ENCODE assay signal across 22 cellular contexts in the genomic region with DNA sequence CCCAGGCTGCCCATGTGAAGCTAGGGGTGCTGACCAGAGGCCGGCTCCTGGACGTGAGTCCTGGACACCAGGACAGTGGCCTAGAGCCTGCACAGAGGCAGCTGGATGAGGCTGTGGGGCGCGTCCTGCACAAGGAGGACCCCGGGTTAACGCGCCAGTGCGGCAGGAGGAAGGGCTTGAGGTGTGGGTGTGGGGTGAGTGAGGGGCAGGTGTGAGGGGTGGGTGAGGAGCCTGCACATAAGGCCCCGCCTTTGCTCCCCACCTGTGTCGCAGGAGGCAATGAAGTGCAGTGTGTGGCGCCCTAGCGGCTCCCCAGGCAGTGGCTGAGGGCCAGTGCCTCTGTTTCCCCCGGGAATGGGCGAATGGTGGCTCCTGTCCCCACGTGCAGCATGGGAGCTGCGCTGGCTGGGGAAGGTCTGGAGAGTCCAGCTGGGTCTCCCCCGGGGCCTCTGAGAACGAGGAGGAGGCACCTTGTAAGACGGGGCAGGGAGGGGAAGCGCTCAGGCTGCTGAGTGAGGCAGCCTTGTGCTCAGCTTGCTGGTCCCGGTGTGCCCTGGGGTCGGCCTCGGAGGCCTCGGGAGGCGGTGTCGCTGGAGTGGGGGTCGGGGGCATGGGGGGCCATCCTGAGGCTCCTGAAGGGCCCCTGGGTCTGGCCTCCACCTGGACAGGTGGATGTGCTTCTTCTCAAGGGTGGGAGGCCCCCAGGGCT. TPM values are rescaled to one million over a fixed set of nuclear protein-coding genes. Genes with fewer than 3 reads are reported as not detected.
DNase-seq lines count a peak whose midpoint lies in the region; ATAC-seq, FAIRE-seq and TF ChIP-seq lines count a peak whose summit lies in the region.
"Had no signal": no experiment of that assay in that cellular context is flagged by ENCODE, and none has a peak within 500 bp of the region (broad histone marks: within the 10 kb centered on the region; RNA-seq: fewer than 3 reads in every experiment).

No MANE protein-coding gene starts in this region.

- 89% methylated on average over 18 of the region's 27 CpGs; no CpG with 5 or more reads in 1 of the 2 experiments for WGBS in H1 (ENCODE audit: extremely low coverage in 1 of 2, insufficient coverage in 1 of 2, insufficient read length in 1 of 2, insufficient replicate concordance in 2 of 2, low coverage in 1 of 2, low lambda C conversion rate in 2 of 2, missing lambda C conversion rate in 1 of 2), 2 experiments

- TF ChIP-seq EP300 in H1 (IDR thresholded peaks at IDR 0.05; ENCODE audit: borderline replicate concordance in 1 of 2, low read depth in 2 of 2, low read length in 2 of 2) = no peak

- peaks cover 5% of the 10 kb centered on the region; the same call in 1 of the 2 replicates for H3K23me2 ChIP-seq in H1 (ENCODE audit: low read depth, low read length)

- H3K79me1 ChIP-seq in H1 (ENCODE audit: low read depth, low read length) = no peaks in the 10 kb centered on the region

- H2BK12ac ChIP-seq in H1 (ENCODE audit: low read depth, low read length) = no peak overlapping the region

- no peaks in the 10 kb centered on the region for H3K36me3 ChIP-seq in H1 (ENCODE audit: control insufficient read depth in 2 of 4, insufficient read depth in 4 of 4, low read length in 3 of 4)
- H3K36me3 ChIP-seq: colonic mucosa, left lung, tibial nerve, WERI-Rb-1 had no signal

- TF ChIP-seq CTCF in H1 (IDR thresholded peaks at IDR 0.05; ENCODE audit: control extremely low read depth in 1 of 3, insufficient read depth in 1 of 3, low read depth in 1 of 3, low read length in 3 of 3) = no peak

- ATAC-seq in stimulated activated naive B cell treated with anti-CD40 and anti-IgM and Interleukin-4, amounts not matched to agents 10 μg/mL and 1 μg/mL and 100 μg/mL, for 72 hours (replicated peaks) = peak; percentile 5 to 31
- ATAC-seq in HG02870 (IDR thresholded peaks at IDR 0.05; ENCODE audit: unreplicated experiment) (no peak), HG02981 (IDR thresholded peaks at IDR 0.05; ENCODE audit: unreplicated experiment) (no peak)
- ATAC-seq: body of pancreas, mucosa of descending colon, T-cell had no signal

- H3K9me3 ChIP-seq in H1 (ENCODE audit: insufficient read depth in 2 of 2, low read depth in 1 of 2, low read length in 1 of 2) = peaks cover 0 to 10% of the 10 kb centered on the region in 2 experiments; a peak in 1 of 4 replicates
- H3K9me3 ChIP-seq: body of pancreas, colonic mucosa, left lung, mucosa of descending colon, tibial nerve had no signal

- no peak overlapping the region for H3K4me2 ChIP-seq in H1 (ENCODE audit: insufficient read depth in 1 of 2, low read depth in 2 of 2, low read length in 2 of 2)

- no peak overlapping the region for H2AFZ ChIP-seq in H1 (ENCODE audit: low read length)

- peaks cover 17% of the 10 kb centered on the region for H3K36me3 Mint-ChIP-seq in activated naive CD4-positive, alpha-beta T cell treated with anti-CD3 and anti-CD28 coated beads, Interleukin-2, amount 10 ng/mL, durations not matched to agents 7 days and 5 days
- peaks cover 9% of the 10 kb centered on the region for H3K36me3 Mint-ChIP-seq in T-helper 1 cell treated with Interleukin-12 subunit alpha and Interleukin-12 subunit beta and Interleukin-4 antibody, amounts not matched to agents 30 μg/mL and 1 μg/mL, for 36 hours (ENCODE audit: low read depth)
- no peaks in the 10 kb centered on the region for H3K36me3 Mint-ChIP-seq in stimulated activated naive B cell treated with anti-CD40 and anti-IgM and Interleukin-4, amounts not matched to agents 10 μg/mL and 1 μg/mL and 100 μg/mL, for 72 hours

- peaks cover 0 to 6% of the 10 kb centered on the region in 2 experiments for H4K20me1 ChIP-seq in H1 (replicated peaks in 1 of 2; ENCODE audit: control insufficient read depth in 1 of 2, insufficient read depth in 2 of 2, low read length in 2 of 2)

- H2BK120ac ChIP-seq in H1 (replicated peaks; ENCODE audit: low read depth, low read length) = no peak overlapping the region

- no peak overlapping the region for H3K56ac ChIP-seq in H1 (replicated peaks; ENCODE audit: insufficient read length, low read depth, low read length)

- no peak overlapping the region for H3K23ac ChIP-seq in H1 (ENCODE audit: insufficient read length)

- no peak overlapping the region for H2AK5ac ChIP-seq in H1 (ENCODE audit: low read depth, low read length)

- H2BK15ac ChIP-seq in H1 (ENCODE audit: low read length) = no peak overlapping the region

- peaks cover 13% of the 10 kb centered on the region for H3K27me3 Mint-ChIP-seq in activated naive CD4-positive, alpha-beta T cell treated with anti-CD3 and anti-CD28 coated beads, Interleukin-2, amount 10 ng/mL, durations not matched to agents 7 days and 5 days
- no peaks in the 10 kb centered on the region for H3K27me3 Mint-ChIP-seq in T-helper 1 cell treated with Interleukin-12 subunit alpha and Interleukin-12 subunit beta and Interleukin-4 antibody, amounts not matched to agents 30 μg/mL and 1 μg/mL, for 36 hours (ENCODE audit: low read depth)
- H3K27me3 Mint-ChIP-seq in stimulated activated naive B cell treated with anti-CD40 and anti-IgM and Interleukin-4, amounts not matched to agents 10 μg/mL and 1 μg/mL and 100 μg/mL, for 72 hours = peaks cover 30 to 46% of the 10 kb centered on the region in 2 donors
- H3K27me3 Mint-ChIP-seq: T-cell had no signal

- peaks cover 0 to 5% (median 4%) of the 10 kb centered on the region in 4 experiments; a peak in 5 of 7 replicates for H3K4me1 ChIP-seq in H1 (replicated peaks in 1 of 4; ENCODE audit: control insufficient read depth in 3 of 4, insufficient read depth in 4 of 4, low read length in 3 of 4)
- H3K4me1 ChIP-seq: body of pancreas, colonic mucosa had no signal

- no peak for FAIRE-seq in H1 (lab: Jason Lieb, UNC)

- H4K8ac ChIP-seq in H1 (ENCODE audit: extremely low read depth, insufficient read depth, low read length) = 0 out of 2 replicates have a peak overlapping the region, but pooled peaks have one; percentile 25

- POLR2A ChIA-PET in H1 (lab: Charles Lee; ENCODE audit: partially characterized antibody) = no interaction called here

- no peak for TF ChIP-seq RAD21 in H1 (IDR thresholded peaks at IDR 0.05 in 1 of 2, conservative IDR thresholded peaks at IDR 0.05 in 1 of 2; ENCODE audit: low read depth in 2 of 2, low read length in 2 of 2)

- CTCF ChIA-PET in activated naive CD4-positive, alpha-beta T cell treated with anti-CD3 and anti-CD28 coated beads, Interleukin-2, amount 10 ng/mL, durations not matched to agents 7 days and 5 days (lab: Charles Lee) = interaction anchor here (1.2 kb wide), 1 partner anchor 14 kb away, joined by 3 read pairs; no protein-coding TSS in a partner anchor
- CTCF ChIA-PET in H1 (lab: Charles Lee; ENCODE audit: partially characterized antibody) = interaction anchor here (0.5 to 4.8 kb wide), 3 partner anchors 12 to 106 kb away, joined by 3 to 28 read pairs (median 5); no protein-coding TSS in a partner anchor

- H3K79me2 ChIP-seq in H1 (ENCODE audit: control insufficient read depth in 1 of 2, insufficient read depth in 2 of 2, low read length in 2 of 2) = no peaks in the 10 kb centered on the region

- no peaks in the 10 kb centered on the region for H3K9me3 Mint-ChIP-seq in activated naive CD4-positive, alpha-beta T cell treated with anti-CD3 and anti-CD28 coated beads, Interleukin-2, amount 10 ng/mL, durations not matched to agents 7 days and 5 days
- no peaks in the 10 kb centered on the region for H3K9me3 Mint-ChIP-seq in T-helper 1 cell treated with Interleukin-12 subunit alpha and Interleukin-12 subunit beta and Interleukin-4 antibody, amounts not matched to agents 30 μg/mL and 1 μg/mL, for 36 hours
- H3K9me3 Mint-ChIP-seq in stimulated activated naive B cell treated with anti-CD40 and anti-IgM and Interleukin-4, amounts not matched to agents 10 μg/mL and 1 μg/mL and 100 μg/mL, for 72 hours = no peaks in the 10 kb centered on the region
- H3K9me3 Mint-ChIP-seq: T-cell had no signal

- no peak overlapping the region for H2BK20ac ChIP-seq in H1 (ENCODE audit: low read length)

- peak overlapping the region; percentile 7 for H3K4me3 Mint-ChIP-seq in activated naive CD4-positive, alpha-beta T cell treated with anti-CD3 and anti-CD28 coated beads, Interleukin-2, amount 10 ng/mL, durations not matched to agents 7 days and 5 days
- peak overlapping the region; percentile 25 for H3K4me3 Mint-ChIP-seq in T-helper 1 cell treated with Interleukin-12 subunit alpha and Interleukin-12 subunit beta and Interleukin-4 antibody, amounts not matched to agents 30 μg/mL and 1 μg/mL, for 36 hours
- peak overlapping the region; percentile 6 to 29 for H3K4me3 Mint-ChIP-seq in stimulated activated naive B cell treated with anti-CD40 and anti-IgM and Interleukin-4, amounts not matched to agents 10 μg/mL and 1 μg/mL and 100 μg/mL, for 72 hours
- H3K4me3 Mint-ChIP-seq: T-cell had no signal

- TF ChIP-seq POLR2A in H1 (IDR thresholded peaks at IDR 0.05; ENCODE audit: control extremely low read depth in 1 of 2, low read depth in 2 of 2, low read length in 2 of 2) = no peak

- H3K27me3 ChIP-seq in H1 (replicated peaks in 1 of 4; ENCODE audit: control insufficient read depth in 3 of 4, extremely low read depth in 1 of 4, insufficient read depth in 3 of 4, low read length in 3 of 4) = no peaks in the 10 kb centered on the region; a peak in 3 of 7 replicates
- H3K27me3 ChIP-seq: body of pancreas had no signal

- no peak overlapping the region for H3K27ac ChIP-seq in H1 (ENCODE audit: low read depth, low read length)
- H3K27ac ChIP-seq: body of pancreas, colonic mucosa, left lung, tibial nerve, WERI-Rb-1 had no signal

- no peak overlapping the region for H3K4me3 ChIP-seq in H1 (ENCODE audit: extremely low read depth in 1 of 4, insufficient read depth in 2 of 4, low read depth in 3 of 4, low read length in 4 of 4)
- H3K4me3 ChIP-seq: body of pancreas, colonic mucosa, left lung, mucosa of descending colon had no signal

- no peak overlapping the region for H3K27ac Mint-ChIP-seq in activated naive CD4-positive, alpha-beta T cell treated with anti-CD3 and anti-CD28 coated beads, Interleukin-2, amount 10 ng/mL, durations not matched to agents 7 days and 5 days
- no peak overlapping the region for H3K27ac Mint-ChIP-seq in T-helper 1 cell treated with Interleukin-12 subunit alpha and Interleukin-12 subunit beta and Interleukin-4 antibody, amounts not matched to agents 30 μg/mL and 1 μg/mL, for 36 hours
- H3K27ac Mint-ChIP-seq in stimulated activated naive B cell treated with anti-CD40 and anti-IgM and Interleukin-4, amounts not matched to agents 10 μg/mL and 1 μg/mL and 100 μg/mL, for 72 hours = no peak overlapping the region

- no peak overlapping the region for H2BK5ac ChIP-seq in H1 (ENCODE audit: low read depth, low read length)

- no peak overlapping the region; the same call in 1 of the 2 replicates for H3K18ac ChIP-seq in H1 (ENCODE audit: extremely low read depth, low read length)

- H3K9ac ChIP-seq in H1 (replicated peaks in 1 of 4; ENCODE audit: extremely low read depth in 1 of 4, low read depth in 3 of 4, low read length in 3 of 4) = no peak overlapping the region

- no peak overlapping the region for H4K91ac ChIP-seq in H1 (replicated peaks; ENCODE audit: insufficient read length, low read length)

- H3K4me1 Mint-ChIP-seq in activated naive CD4-positive, alpha-beta T cell treated with anti-CD3 and anti-CD28 coated beads, Interleukin-2, amount 10 ng/mL, durations not matched to agents 7 days and 5 days = peaks cover 14% of the 10 kb centered on the region
- H3K4me1 Mint-ChIP-seq in T-helper 1 cell treated with Interleukin-12 subunit alpha and Interleukin-12 subunit beta and Interleukin-4 antibody, amounts not matched to agents 30 μg/mL and 1 μg/mL, for 36 hours (ENCODE audit: low read depth) = peaks cover 4% of the 10 kb centered on the region
- peaks cover 14 to 26% of the 10 kb centered on the region in 2 donors for H3K4me1 Mint-ChIP-seq in stimulated activated naive B cell treated with anti-CD40 and anti-IgM and Interleukin-4, amounts not matched to agents 10 μg/mL and 1 μg/mL and 100 μg/mL, for 72 hours

- no peak for DNase-seq in activated naive CD4-positive, alpha-beta T cell treated with anti-CD3 and anti-CD28 coated beads, Interleukin-2, amount 10 ng/mL, durations not matched to agents 7 days and 5 days
- DNase-seq in activated naive CD4-positive, alpha-beta T cell treated with anti-CD3 and anti-CD28 coated beads, Interleukin-2, amount 50 U/mL, for 16 hours = no peak
- DNase-seq in H1 (ENCODE audit: low read depth in 1 of 2, low spot score in 2 of 2) = no peak
- no peak for DNase-seq in stimulated activated naive B cell treated with anti-CD40 and anti-IgM and Interleukin-4, amounts not matched to agents 10 μg/mL and 1 μg/mL and 100 μg/mL, for 72 hours
- DNase-seq in mesenteric fat pad (ENCODE audit: low spot score) = no peak
- DNase-seq: body of pancreas, colonic mucosa, EL, GOT3, mucosa of descending colon, NCI-H2107, NCI-H524, occipital lobe, retina, T-cell, WERI-Rb-1 had no signal

- no peak overlapping the region for H4K5ac ChIP-seq in H1 (ENCODE audit: insufficient read length, low read depth, low read length)

- H3K4ac ChIP-seq in H1 (replicated peaks; ENCODE audit: insufficient read length, low read depth, low read length) = no peak overlapping the region

- no peak overlapping the region for H3K14ac ChIP-seq in H1 (ENCODE audit: insufficient read length)

RNA-seq across cellular contexts. Expression of a gene that starts 3.2 kb away (rescaled TPM):
- total RNA-seq in H1 (2021; fragmentation: NEBNext Ultra II Directional; extraction: Animal tissue kit (Norgen Biotek cat#: 25700)) = 0.86 and 1.3 TPM in 2 replicates
- 0.83 and 1.8 TPM in 2 replicates for polyA plus RNA-seq in H1 (2011; rRNA removed)
- 0.90 TPM for polyA plus RNA-seq in H1 (2011; cell fraction: cytosol; rRNA removed)
- polyA plus RNA-seq in H1 (2011; cell fraction: nucleus; rRNA removed) = 1.3 TPM
- 0.37 to 2.0 TPM (median 1.2 TPM) in 4 replicates for polyA plus RNA-seq in H1 (2012, experiment 1 of 2)
- polyA plus RNA-seq in H1 (2012, experiment 2 of 2) = 0.37 TPM
- 1.7 TPM for polyA plus RNA-seq in H1 (2013, experiment 1 of 2)
- polyA plus RNA-seq in H1 (2013, experiment 2 of 2) = 1.9 TPM
- 0.12 TPM in 1 of 2 replicates, not detected in the other for polyA minus RNA-seq in H1 (2011; rRNA and poly(A)+ RNA removed)
- not detected for polyA minus RNA-seq in H1 (2011; cell fraction: cytosol; rRNA and poly(A)+ RNA removed)
- 0.50 TPM for polyA minus RNA-seq in H1 (2011; cell fraction: nucleus; rRNA and poly(A)+ RNA removed)
- total RNA-seq in mesenteric fat pad = 3.2 TPM
- total RNA-seq: body of pancreas, occipital lobe had no signal
- polyA plus RNA-seq: fibroblast of lung had no signal

RNA-seq across cellular contexts. Expression of a gene that starts 19.4 kb away (rescaled TPM):
- total RNA-seq in H1 (2021; fragmentation: NEBNext Ultra II Directional; extraction: Animal tissue kit (Norgen Biotek cat#: 25700)) = 0.20 and 0.57 TPM in 2 replicates
- polyA plus RNA-seq in H1 (2011; rRNA removed) = 0.46 and 0.65 TPM in 2 replicates
- polyA plus RNA-seq in H1 (2011; cell fraction: cytosol; rRNA removed) = 0.69 TPM
- polyA plus RNA-seq in H1 (2011; cell fraction: nucleus; rRNA removed) = 0.36 TPM
- polyA plus RNA-seq in H1 (2012, experiment 1 of 2) = 0.42 to 0.99 TPM (median 0.48 TPM) in 3 of 4 replicates, not detected in the other
- 0.29 TPM for polyA plus RNA-seq in H1 (2012, experiment 2 of 2)
- 0.14 TPM for polyA plus RNA-seq in H1 (2013, experiment 1 of 2)
- polyA plus RNA-seq in H1 (2013, experiment 2 of 2) = 0.20 TPM
- polyA minus RNA-seq in H1 (2011; rRNA and poly(A)+ RNA removed) = 0.35 and 0.68 TPM in 2 replicates
- polyA minus RNA-seq in H1 (2011; cell fraction: cytosol; rRNA and poly(A)+ RNA removed) = not detected
- not detected for polyA minus RNA-seq in H1 (2011; cell fraction: nucleus; rRNA and poly(A)+ RNA removed)
- 14.6 TPM for total RNA-seq in mesenteric fat pad

RNA-seq across cellular contexts. Expression of a gene that starts 40.7 kb away (rescaled TPM):
- total RNA-seq in H1 (2021; fragmentation: NEBNext Ultra II Directional; extraction: Animal tissue kit (Norgen Biotek cat#: 25700)) = 103 and 107 TPM in 2 replicates
- 73.5 and 114 TPM in 2 replicates for polyA plus RNA-seq in H1 (2011; rRNA removed)
- 90.3 TPM for polyA plus RNA-seq in H1 (2011; cell fraction: cytosol; rRNA removed)
- 219 TPM for polyA plus RNA-seq in H1 (2011; cell fraction: nucleus; rRNA removed)
- polyA plus RNA-seq in H1 (2012, experiment 1 of 2) = 88.4 to 98.7 TPM (median 95.5 TPM) in 4 replicates
- polyA plus RNA-seq in H1 (2012, experiment 2 of 2) = 70.5 TPM
- polyA plus RNA-seq in H1 (2013, experiment 1 of 2) = 70.2 TPM
- polyA plus RNA-seq in H1 (2013, experiment 2 of 2) = 70.1 TPM
- 71.2 and 71.6 TPM in 2 replicates for polyA minus RNA-seq in H1 (2011; rRNA and poly(A)+ RNA removed)
- 31.2 TPM for polyA minus RNA-seq in H1 (2011; cell fraction: cytosol; rRNA and poly(A)+ RNA removed)
- polyA minus RNA-seq in H1 (2011; cell fraction: nucleus; rRNA and poly(A)+ RNA removed) = 60.9 TPM
- 171 TPM for total RNA-seq in mesenteric fat pad

RNA-seq across cellular contexts. Expression of a gene that starts 44.9 kb away (rescaled TPM):
- total RNA-seq in H1 (2021; fragmentation: NEBNext Ultra II Directional; extraction: Animal tissue kit (Norgen Biotek cat#: 25700)) = 0.38 and 0.54 TPM in 2 replicates
- 0.46 and 0.80 TPM in 2 replicates for polyA plus RNA-seq in H1 (2011; rRNA removed)
- polyA plus RNA-seq in H1 (2011; cell fraction: cytosol; rRNA removed) = 0.85 TPM
- 0.83 TPM for polyA plus RNA-seq in H1 (2011; cell fraction: nucleus; rRNA removed)
- 0.40 to 1.3 TPM (median 0.64 TPM) in 4 replicates for polyA plus RNA-seq in H1 (2012, experiment 1 of 2)
- polyA plus RNA-seq in H1 (2012, experiment 2 of 2) = 0.38 TPM
- 0.28 TPM for polyA plus RNA-seq in H1 (2013, experiment 1 of 2)
- polyA plus RNA-seq in H1 (2013, experiment 2 of 2) = 0.35 TPM
- polyA minus RNA-seq in H1 (2011; rRNA and poly(A)+ RNA removed) = 1.6 TPM in 2 replicates
- polyA minus RNA-seq in H1 (2011; cell fraction: cytosol; rRNA and poly(A)+ RNA removed) = 0.95 TPM
- polyA minus RNA-seq in H1 (2011; cell fraction: nucleus; rRNA and poly(A)+ RNA removed) = 0.60 TPM
- not detected for total RNA-seq in mesenteric fat pad
- total RNA-seq: body of pancreas, colonic mucosa, left lung, mucosa of descending colon, occipital lobe, T-cell, tibial nerve had no signal

RNA-seq across cellular contexts. Expression of a gene that starts 57.4 kb away (rescaled TPM):
- 0.63 TPM in 1 of 2 replicates, not detected in the other for total RNA-seq in H1 (2021; fragmentation: NEBNext Ultra II Directional; extraction: Animal tissue kit (Norgen Biotek cat#: 25700))
- 0.27 and 0.49 TPM in 2 replicates for polyA plus RNA-seq in H1 (2011; rRNA removed)
- polyA plus RNA-seq in H1 (2011; cell fraction: cytosol; rRNA removed) = 0.16 TPM
- 0.73 TPM for polyA plus RNA-seq in H1 (2011; cell fraction: nucleus; rRNA removed)
- polyA plus RNA-seq in H1 (2012, experiment 1 of 2) = 0.17 to 0.27 TPM (median 0.20 TPM) in 3 of 4 replicates, not detected in the other
- not detected for polyA plus RNA-seq in H1 (2012, experiment 2 of 2)
- 0.47 TPM for polyA plus RNA-seq in H1 (2013, experiment 1 of 2)
- polyA plus RNA-seq in H1 (2013, experiment 2 of 2) = 0.33 TPM
- polyA minus RNA-seq in H1 (2011; rRNA and poly(A)+ RNA removed) = not detected in 2 replicates
- polyA minus RNA-seq in H1 (2011; cell fraction: cytosol; rRNA and poly(A)+ RNA removed) = not detected
- polyA minus RNA-seq in H1 (2011; cell fraction: nucleus; rRNA and poly(A)+ RNA removed) = not detected
- total RNA-seq in mesenteric fat pad = not detected
- total RNA-seq: body of pancreas, colonic mucosa, fibroblast of lung, left lung, mucosa of descending colon, occipital lobe, T-cell had no signal
- polyA plus RNA-seq: fibroblast of lung had no signal

Comparison
In these comparisons a context has a peak if more than half of its experiments do, and no peak if none do; other contexts are left out.
1. ATAC-seq: peak in stimulated activated naive B cell treated with anti-CD40 and anti-IgM and Interleukin-4, amounts not matched to agents 10 μg/mL and 1 μg/mL and 100 μg/mL, for 72 hours (2 of 2); none in HG02870 (single experiment) and HG02981 (single experiment).
2. Peak in every context shown above with its lines, with median percentiles within 50 percentile points of each other: H3K4me3 Mint-ChIP-seq.